21 cellular contexts compared by ENCODE assay signal in genomic region chr11:2396471-2396870, GRCh38. TPM values are rescaled to one million over a fixed set of nuclear protein-coding genes. Genes with fewer than 3 reads are reported as not detected.
DNase-seq lines count a peak whose midpoint lies in the region; ATAC-seq and TF ChIP-seq lines count a peak whose summit lies in the region.
"Had no signal": no experiment of that assay in that cellular context is flagged by ENCODE, and none has a peak within 500 bp of the region (broad histone marks: within the 10 kb centered on the region; RNA-seq: fewer than 3 reads in every experiment).

No MANE protein-coding gene starts in this region.

- H3K27me3 ChIP-seq in right cardiac atrium (ENCODE audit: control insufficient read depth, insufficient read depth) (no peaks in the 10 kb centered on the region), gastroesophageal sphincter (no peaks in the 10 kb centered on the region), stomach smooth muscle (ENCODE audit: control insufficient read depth in 1 of 2, insufficient read depth in 2 of 2, low read length in 2 of 2) (no peaks in the 10 kb centered on the region)
- H3K27me3 ChIP-seq: BLaER1 had no signal

- H3K4me3 ChIP-seq in right cardiac atrium (ENCODE audit: low read length) (no peak overlapping the region), gastroesophageal sphincter (no peak overlapping the region), stomach smooth muscle (ENCODE audit: low read length in 2 of 2) (no peak overlapping the region)
- H3K4me3 ChIP-seq: BLaER1 had no signal

- 88% methylated on average over 26 of the region's 26 CpGs for WGBS in right cardiac atrium
- 64% methylated on average over 5 of the region's 26 CpGs; no CpG with 5 or more reads in 1 of the 2 donors for WGBS in gastroesophageal sphincter (ENCODE audit: low coverage in 1 of 2), 2 donors

- peaks cover 8% of the 10 kb centered on the region for H3K4me1 ChIP-seq in right cardiac atrium (ENCODE audit: control insufficient read depth, insufficient read depth, low read length)
- peaks cover 0 to 62% (median 15%) of the 10 kb centered on the region in 3 donors for H3K4me1 ChIP-seq in gastroesophageal sphincter
- peaks cover 46% of the 10 kb centered on the region for H3K4me1 ChIP-seq in stomach smooth muscle (ENCODE audit: control insufficient read depth, insufficient read depth, low read length)

- no peak for TF ChIP-seq POLR2A in gastroesophageal sphincter (IDR thresholded peaks at IDR 0.05)

- H3K36me3 ChIP-seq in gastroesophageal sphincter: peaks cover 0 to 74% of the 10 kb centered on the region in 2 donors
- peaks cover 28 to 34% of the 10 kb centered on the region in 2 donors for H3K36me3 ChIP-seq in stomach smooth muscle (ENCODE audit: control insufficient read depth in 2 of 2, insufficient read depth in 2 of 2, low read length in 2 of 2)

- H3K9me3 ChIP-seq in right cardiac atrium (ENCODE audit: control insufficient read depth, low read length): no peaks in the 10 kb centered on the region
- H3K9me3 ChIP-seq in gastroesophageal sphincter: no peaks in the 10 kb centered on the region
- no peaks in the 10 kb centered on the region for H3K9me3 ChIP-seq in stomach smooth muscle (ENCODE audit: control insufficient read depth in 2 of 2, low read length in 2 of 2)
- H3K9me3 ChIP-seq: BLaER1 had no signal

- intact Hi-C loops in right cardiac atrium (cut with DNase I) (no loop called here), left cardiac atrium (cut with DNase I) (no loop called here)

- H3K9ac ChIP-seq in stomach smooth muscle (ENCODE audit: low read length in 2 of 2): no peak overlapping the region
- H3K9ac ChIP-seq: BLaER1 had no signal

- ATAC-seq in right cardiac atrium (no peak), left cardiac atrium (no peak), gastroesophageal sphincter (no peak), HG03342 (IDR thresholded peaks at IDR 0.05; ENCODE audit: unreplicated experiment) (no peak)
- ATAC-seq: HCT116 had no signal

- DNase-seq in right cardiac atrium (peak in 2 of 3 donors; percentile 39 to 58), left cardiac atrium (no peak), glomerular visceral epithelial cell (ENCODE audit: extremely low spot score) (no peak)
- no peak for DNase-seq in activated naive CD4-positive, alpha-beta T cell treated with Interleukin-2 at 50 U/mL for 16 hours
- DNase-seq: 8988T; CD4-positive, alpha-beta memory T cell; DMS153; DMS79; GDM1; GOT3; H7; HFFc6 had no signal

- no peak for TF ChIP-seq EP300 in gastroesophageal sphincter (IDR thresholded peaks at IDR 0.05)

- H3K27ac ChIP-seq in right cardiac atrium (ENCODE audit: low read length): no peak overlapping the region
- H3K27ac ChIP-seq in gastroesophageal sphincter: peak overlapping the region in 3 of 4 donors; percentile 31 to 100 (median 99)
- peak overlapping the region; percentile 37 for H3K27ac ChIP-seq in stomach smooth muscle (ENCODE audit: low read length)
- H3K27ac ChIP-seq: BLaER1 had no signal

- no peak for TF ChIP-seq CTCF in gastroesophageal sphincter (IDR thresholded peaks at IDR 0.05)

RNA-seq across cellular contexts. Expression of gene TSSC4, which starts 4.1 kb away (rescaled TPM):
- total RNA-seq in right cardiac atrium: 10 to 100 TPM; 30.5 to 50.4 (median 37.1) TPM
- 31.8 TPM for polyA plus RNA-seq in right cardiac atrium
- 10 to 100 TPM; 34.9 to 45.7 TPM for total RNA-seq in left cardiac atrium
- total RNA-seq in gastroesophageal sphincter: 10 to 100 TPM; 54.8 to 70.2 (median 66.3) TPM

RNA-seq across cellular contexts. Expression of gene CD81, which starts 19.4 kb away (rescaled TPM):
- total RNA-seq in right cardiac atrium (100 to 1,000 TPM; 677 to 920 (median 748) TPM), left cardiac atrium (100 to 1,000 TPM; 699 to 773 TPM), gastroesophageal sphincter (100 to 1,000 TPM; 327 to 576 (median 541) TPM)
- 869 TPM for polyA plus RNA-seq in right cardiac atrium

RNA-seq across cellular contexts. Expression of gene TRPM5, which starts 47.8 kb away (rescaled TPM):
- not detected for total RNA-seq in right cardiac atrium
- 0.02 TPM for polyA plus RNA-seq in right cardiac atrium
- not detected for total RNA-seq in left cardiac atrium
- not detected for total RNA-seq in gastroesophageal sphincter
- total RNA-seq: A673, H7, HFFc6 had no signal
- polyA plus RNA-seq: AG04450; CD14-positive monocyte; CD4-positive, alpha-beta memory T cell had no signal

RNA-seq across cellular contexts. Expression of gene KCNQ1, which starts 48.3 kb away (rescaled TPM):
- total RNA-seq in right cardiac atrium: 10 to 100 TPM; 36.5 to 46.8 (median 41.0) TPM
- polyA plus RNA-seq in right cardiac atrium: 36.4 TPM
- total RNA-seq in left cardiac atrium: 10 to 100 TPM; 33.5 to 39.7 TPM
- 10 to 100 TPM in 1 of 4 donors, 1 to 10 TPM in 3; 2.6 to 12.7 (median 4.9) TPM for total RNA-seq in gastroesophageal sphincter
- total RNA-seq: A673, Daoy, HFFc6 had no signal
- polyA plus RNA-seq: AG04450 had no signal

Comparison
In these comparisons a context has a peak if more than half of its experiments do, and no peak if none do; other contexts are left out.
1. DNase-seq: peak in right cardiac atrium (2 of 3); none in left cardiac atrium (single experiment), glomerular visceral epithelial cell (single experiment) and activated naive CD4-positive, alpha-beta T cell treated with Interleukin-2 at 50 U/mL for 16 hours (single experiment).